8 cellular contexts compared by ENCODE assay signal in the genomic region with DNA sequence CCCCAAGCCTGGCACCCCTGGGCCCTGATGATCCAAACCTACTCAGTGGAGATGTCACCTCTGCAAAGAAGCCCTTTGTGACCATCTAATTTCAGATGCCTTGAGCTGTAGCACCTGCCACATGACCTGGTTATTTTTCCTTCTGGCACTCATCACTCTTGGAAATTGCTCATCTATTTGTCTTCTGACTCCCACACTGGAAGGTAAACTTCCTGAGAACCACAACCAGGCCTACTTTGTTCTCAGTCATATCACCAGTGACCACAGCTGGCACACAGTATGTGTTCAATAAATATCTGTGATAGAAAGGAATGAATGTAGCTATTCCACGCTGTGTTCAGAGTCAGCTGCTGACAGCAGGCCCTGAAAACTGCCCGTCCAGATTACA.
DNase-seq lines count a peak whose midpoint lies in the region; ATAC-seq and TF ChIP-seq lines count a peak whose summit lies in the region.

No MANE protein-coding gene starts in this region.

- no peaks in the 10 kb centered on the region for H4K20me1 ChIP-seq in PC-9 (ENCODE audit: insufficient read depth)

- in situ Hi-C loops in G401 (cut with HindIII; ENCODE audit: low sequenced_read_pairs): no loop called here

- no TSS peak for BruUV-seq in PC-9 (replicated peaks; lab: Mats Ljungman, UMichigan)

- no peaks in the 10 kb centered on the region for H3K9me3 ChIP-seq in PC-9 (ENCODE audit: insufficient read depth, low read depth)

- peaks cover 13% of the 10 kb centered on the region for H3K27me3 Mint-ChIP-seq in endothelial cell (ENCODE audit: unreplicated experiment)

- peak overlapping the region; percentile 13 for H3K4me3 Mint-ChIP-seq in endothelial cell (ENCODE audit: unreplicated experiment)

- no peak overlapping the region for H2AFZ ChIP-seq in PC-9

- intact Hi-C loops in PC-9 (cut with micrococcal nuclease; ENCODE audit: unreplicated experiment): loop anchor here (5.0 kb wide), 1 partner anchor 41 kb away; no protein-coding TSS in a partner anchor

- H3K4me3 ChIP-seq in PC-9: no peak overlapping the region

- H3K9me2 ChIP-seq in PC-9 (ENCODE audit: insufficient read depth): no peaks in the 10 kb centered on the region

- H3K36me3 Mint-ChIP-seq in endothelial cell (ENCODE audit: low read depth, unreplicated experiment): peaks cover 21% of the 10 kb centered on the region

- DNase-seq in G401 (ENCODE audit: low spot score) (peak; percentile 54), PC-9 (peak in 1 of 2 experiments; percentile 77), endothelial cell (ENCODE audit: low spot score) (no peak), renal cortical epithelial cell (ENCODE audit: low read depth) (peak; percentile 60), GM20000 (ENCODE audit: low spot score) (no peak), KG1 (lab: John Stamatoyannopoulos, UW) (no peak)

- H3K9me3 Mint-ChIP-seq in endothelial cell (ENCODE audit: unreplicated experiment): no peaks in the 10 kb centered on the region

- H3K4me1 ChIP-seq in PC-9 (replicated peaks; ENCODE audit: insufficient read depth): peaks cover 70% of the 10 kb centered on the region

- H3K79me2 ChIP-seq in PC-9 (ENCODE audit: low read depth): no peaks in the 10 kb centered on the region

- POLR2A ChIA-PET in PC-9 (lab: Charles Lee; ENCODE audit: unreplicated experiment): interaction anchor here (0.5 kb wide), 1 partner anchor 41 kb away, joined by 3 read pairs; no protein-coding TSS in a partner anchor

- TF ChIP-seq CTCF in PC-9 (conservative IDR thresholded peaks at IDR 0.05) (no peak), endothelial cell (IDR thresholded peaks at IDR 0.05; ENCODE audit: unreplicated experiment) (no peak), GM20000 (IDR thresholded peaks at IDR 0.05; ENCODE audit: extremely low read depth, missing control alignments) (no peak)

- no peaks in the 10 kb centered on the region for H3K36me3 ChIP-seq in PC-9 (ENCODE audit: low read depth)

- H3K4me1 Mint-ChIP-seq in endothelial cell (ENCODE audit: unreplicated experiment): peaks cover 57% of the 10 kb centered on the region

- CTCF ChIA-PET in PC-9 (lab: Charles Lee): interaction anchor here (0.8 kb wide), 1 partner anchor 23 kb away, joined by 3 read pairs; no protein-coding TSS in a partner anchor

- ATAC-seq in HG02870 (IDR thresholded peaks at IDR 0.05; ENCODE audit: unreplicated experiment) (no peak), HG02623 (IDR thresholded peaks at IDR 0.05; ENCODE audit: unreplicated experiment) (no peak)

- peak overlapping the region; percentile 63 for H3K4me2 ChIP-seq in PC-9

- H3F3A ChIP-seq in PC-9 (ENCODE audit: insufficient read depth, low read depth): peaks cover 55% of the 10 kb centered on the region

- H3K27ac ChIP-seq in PC-9: peak overlapping the region; percentile 84

- H3K27ac Mint-ChIP-seq in endothelial cell (ENCODE audit: unreplicated experiment): peak overlapping the region; percentile 99

- no peaks in the 10 kb centered on the region for H3K27me3 ChIP-seq in PC-9 (ENCODE audit: insufficient read depth, low read depth)

Comparison
In these comparisons a context has a peak if more than half of its experiments do, and no peak if none do; other contexts are left out.
1. DNase-seq: peak in G401 (single experiment) and renal cortical epithelial cell (single experiment); none in endothelial cell (single experiment), GM20000 (single experiment) and KG1 (single experiment).